In the genomic region with DNA sequence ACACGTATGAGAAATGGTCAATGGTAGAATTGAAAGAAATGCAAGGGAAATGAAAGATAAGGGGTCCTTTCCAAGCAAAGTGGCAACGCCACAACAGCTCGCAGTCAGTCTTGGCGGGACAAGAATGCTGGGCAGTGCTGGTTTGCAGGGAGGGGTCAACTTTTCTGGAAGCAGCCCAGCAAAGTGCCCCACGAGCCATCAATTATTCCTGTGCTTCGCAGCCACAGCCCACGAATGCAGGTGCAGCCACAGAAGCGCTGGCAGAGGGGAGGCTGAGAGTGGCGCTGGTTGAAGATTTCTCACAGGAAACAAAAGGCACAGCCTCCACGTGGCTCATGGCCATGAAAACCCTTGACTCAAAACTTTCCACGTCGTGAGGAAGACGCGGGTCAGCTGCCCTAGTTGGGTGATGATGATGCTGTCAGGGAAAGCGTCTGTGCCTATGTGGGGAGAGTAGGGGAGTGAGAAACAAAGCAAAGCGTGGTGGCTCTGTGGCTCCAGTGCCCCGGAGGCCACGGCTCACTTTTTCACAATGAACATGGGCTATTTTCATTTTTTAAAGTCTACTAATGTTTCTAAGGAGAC, we compare ENCODE assay signal across 17 cellular contexts. TPM values are rescaled to one million over a fixed set of nuclear protein-coding genes. Genes with fewer than 3 reads are reported as not detected.
"Had no signal": no experiment of that assay in that cellular context is flagged by ENCODE, and none has a peak within 500 bp of the region (broad histone marks: within the 10 kb centered on the region; RNA-seq: fewer than 3 reads in every experiment).

No MANE protein-coding gene starts in this region.

RNA-seq across cellular contexts. Expression of a gene that starts 33.2 kb away (rescaled TPM):
- total RNA-seq: activated CD8-positive, alpha-beta T cell treated with anti-CD3 and anti-CD28 coated beads for 36 hours; activated naive CD4-positive, alpha-beta T cell treated with anti-CD3 and anti-CD28 coated beads for 36 hours; activated naive CD8-positive, alpha-beta T cell treated with anti-CD3 and anti-CD28 coated beads for 36 hours; activated T-cell treated with anti-CD3 and anti-CD28 coated beads, Interleukin-2, amount 50 U/mL, for 4 hours; activated T-helper 2 cell treated with anti-CD3 and anti-CD28 coated beads, Interferon-gamma antibody, Interleukin-2, Interleukin-4, amounts not matched to agents 10 μg/mL and 5 μg/mL and 100 μg/mL, durations not matched to agents 14 hours and 24 hours and 36 hours; adrenal gland; aorta; body of pancreas; cardiac muscle cell; colonic mucosa; dermis microvascular lymphatic vessel endothelial cell; esophagus muscularis mucosa; foreskin keratinocyte; gastrocnemius medialis; T-cell; T-helper 2 cell treated with Interferon-gamma antibody and Interleukin-4, amounts not matched to agents 100 ng/mL and 5 ng/mL, for 36 hours; WTC11 had no signal
- polyA plus RNA-seq: adrenal gland, aorta, cardiac muscle cell, foreskin keratinocyte had no signal

RNA-seq across cellular contexts. Expression of a gene that starts 34.2 kb away (rescaled TPM):
- total RNA-seq: activated CD8-positive, alpha-beta T cell treated with anti-CD3 and anti-CD28 coated beads for 36 hours; activated naive CD4-positive, alpha-beta T cell treated with anti-CD3 and anti-CD28 coated beads for 36 hours; activated naive CD8-positive, alpha-beta T cell treated with anti-CD3 and anti-CD28 coated beads for 36 hours; activated T-cell treated with anti-CD3 and anti-CD28 coated beads, Interleukin-2, amount 50 U/mL, for 4 hours; activated T-helper 2 cell treated with anti-CD3 and anti-CD28 coated beads, Interferon-gamma antibody, Interleukin-2, Interleukin-4, amounts not matched to agents 10 μg/mL and 5 μg/mL and 100 μg/mL, durations not matched to agents 14 hours and 24 hours and 36 hours; aorta; body of pancreas; cardiac muscle cell; colonic mucosa; esophagus muscularis mucosa; foreskin keratinocyte; gastrocnemius medialis; T-cell; T-helper 2 cell treated with Interferon-gamma antibody and Interleukin-4, amounts not matched to agents 100 ng/mL and 5 ng/mL, for 36 hours had no signal
- polyA plus RNA-seq: adrenal gland, aorta, cardiac muscle cell, foreskin keratinocyte had no signal

RNA-seq across cellular contexts. Expression of a gene that starts 40.9 kb away (rescaled TPM):
- total RNA-seq: activated CD8-positive, alpha-beta T cell treated with anti-CD3 and anti-CD28 coated beads for 36 hours; activated naive CD4-positive, alpha-beta T cell treated with anti-CD3 and anti-CD28 coated beads for 36 hours; activated naive CD8-positive, alpha-beta T cell treated with anti-CD3 and anti-CD28 coated beads for 36 hours; activated T-cell treated with anti-CD3 and anti-CD28 coated beads, Interleukin-2, amount 50 U/mL, for 4 hours; activated T-helper 2 cell treated with anti-CD3 and anti-CD28 coated beads, Interferon-gamma antibody, Interleukin-2, Interleukin-4, amounts not matched to agents 10 μg/mL and 5 μg/mL and 100 μg/mL, durations not matched to agents 14 hours and 24 hours and 36 hours; adrenal gland; aorta; body of pancreas; cardiac muscle cell; colonic mucosa; dermis microvascular lymphatic vessel endothelial cell; esophagus muscularis mucosa; foreskin keratinocyte; gastrocnemius medialis; T-cell; T-helper 2 cell treated with Interferon-gamma antibody and Interleukin-4, amounts not matched to agents 100 ng/mL and 5 ng/mL, for 36 hours; WTC11 had no signal
- polyA plus RNA-seq: adrenal gland, aorta, cardiac muscle cell, foreskin keratinocyte had no signal

RNA-seq across cellular contexts. Expression of a gene that starts 54.5 kb away (rescaled TPM):
- total RNA-seq: activated CD8-positive, alpha-beta T cell treated with anti-CD3 and anti-CD28 coated beads for 36 hours; activated naive CD4-positive, alpha-beta T cell treated with anti-CD3 and anti-CD28 coated beads for 36 hours; activated naive CD8-positive, alpha-beta T cell treated with anti-CD3 and anti-CD28 coated beads for 36 hours; activated T-cell treated with anti-CD3 and anti-CD28 coated beads, Interleukin-2, amount 50 U/mL, for 4 hours; activated T-helper 2 cell treated with anti-CD3 and anti-CD28 coated beads, Interferon-gamma antibody, Interleukin-2, Interleukin-4, amounts not matched to agents 10 μg/mL and 5 μg/mL and 100 μg/mL, durations not matched to agents 14 hours and 24 hours and 36 hours; adrenal gland; aorta; body of pancreas; cardiac muscle cell; colonic mucosa; dermis microvascular lymphatic vessel endothelial cell; esophagus muscularis mucosa; foreskin keratinocyte; gastrocnemius medialis; T-cell; T-helper 2 cell treated with Interferon-gamma antibody and Interleukin-4, amounts not matched to agents 100 ng/mL and 5 ng/mL, for 36 hours; WTC11 had no signal
- polyA plus RNA-seq: adrenal gland, aorta, cardiac muscle cell, foreskin keratinocyte had no signal
